In the genomic region with DNA sequence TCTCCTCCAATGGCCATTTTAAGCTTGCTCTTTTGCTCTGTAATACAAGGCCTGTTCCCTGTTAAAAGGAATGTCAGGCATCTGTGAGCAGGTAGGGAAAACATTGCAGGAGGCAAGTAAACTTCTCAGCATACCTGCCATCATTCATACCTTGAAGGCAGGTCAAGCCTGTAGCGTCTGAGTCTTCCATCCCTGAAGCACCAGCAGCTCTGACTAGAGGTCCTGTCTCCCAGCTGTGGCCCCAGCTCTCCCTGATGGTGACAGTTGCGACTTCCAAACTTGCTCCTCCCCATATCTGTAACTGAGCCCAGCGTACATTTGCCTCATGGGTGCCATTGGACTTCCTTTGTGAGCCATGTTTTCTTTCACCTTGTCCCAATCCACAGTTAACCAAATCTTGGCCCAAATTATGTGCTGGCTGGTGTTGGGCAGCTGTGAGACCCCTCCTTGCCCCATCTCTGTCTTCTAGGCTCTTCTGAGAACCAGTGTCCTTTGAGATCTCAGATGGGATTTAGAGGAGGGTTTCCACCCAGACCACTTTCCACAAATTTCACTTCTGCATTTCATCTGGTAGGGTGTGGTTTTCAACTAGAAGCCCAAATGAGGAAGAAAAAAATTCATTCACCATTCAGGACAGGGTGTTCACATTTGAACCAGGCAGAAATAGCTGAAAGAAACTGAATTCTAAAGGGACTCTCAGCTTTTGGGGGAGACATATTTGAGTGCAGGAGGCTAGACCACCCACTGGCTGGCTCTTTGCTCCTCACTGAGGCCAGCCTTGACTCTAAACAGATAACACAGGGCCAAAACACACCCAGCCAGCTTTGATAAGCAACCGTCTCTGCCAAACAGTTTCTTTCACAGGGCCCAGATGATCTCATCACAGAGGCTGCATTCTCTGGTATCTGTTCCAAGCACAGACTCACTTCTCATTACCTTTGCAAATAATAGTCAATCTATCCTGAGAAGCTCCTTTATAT, we compare ENCODE assay signal across 1 cellular context.
TF ChIP-seq lines count a peak whose summit lies in the region.

No MANE protein-coding gene starts in this region.

TF ChIP-seq in K562, 482 proteins besides CTCF, POLR2A, EP300 and RAD21 (continued from another document and continues in another):
- TF ChIP-seq, protein P1, sequence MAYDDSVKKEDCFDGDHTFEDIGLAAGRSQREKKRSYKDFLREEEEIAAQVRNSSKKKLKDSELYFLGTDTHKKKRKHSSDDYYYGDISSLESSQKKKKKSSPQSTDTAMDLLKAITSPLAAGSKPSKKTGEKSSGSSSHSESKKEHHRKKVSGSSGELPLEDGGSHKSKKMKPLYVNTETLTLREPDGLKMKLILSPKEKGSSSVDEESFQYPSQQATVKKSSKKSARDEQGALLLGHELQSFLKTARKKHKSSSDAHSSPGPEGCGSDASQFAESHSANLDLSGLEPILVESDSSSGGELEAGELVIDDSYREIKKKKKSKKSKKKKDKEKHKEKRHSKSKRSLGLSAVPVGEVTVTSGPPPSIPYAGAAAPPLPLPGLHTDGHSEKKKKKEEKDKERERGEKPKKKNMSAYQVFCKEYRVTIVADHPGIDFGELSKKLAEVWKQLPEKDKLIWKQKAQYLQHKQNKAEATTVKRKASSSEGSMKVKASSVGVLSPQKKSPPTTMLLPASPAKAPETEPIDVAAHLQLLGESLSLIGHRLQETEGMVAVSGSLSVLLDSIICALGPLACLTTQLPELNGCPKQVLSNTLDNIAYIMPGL (CRISPR knock-in tag; IDR thresholded peaks at IDR 0.05) = no peak
- TF ChIP-seq TCF7 (IDR thresholded peaks at IDR 0.05; ENCODE audit: borderline replicate concordance) = no peak
- no peak for TF ChIP-seq MECOM (CRISPR knock-in tag; IDR thresholded peaks at IDR 0.05)
- TF ChIP-seq NCOA2 (IDR thresholded peaks at IDR 0.05; ENCODE audit: partially characterized antibody in 2 of 2) = no peak
- peak; percentile 69 for TF ChIP-seq FOSL1 (tag; conservative IDR thresholded peaks at IDR 0.05)
- TF ChIP-seq, protein P2, sequence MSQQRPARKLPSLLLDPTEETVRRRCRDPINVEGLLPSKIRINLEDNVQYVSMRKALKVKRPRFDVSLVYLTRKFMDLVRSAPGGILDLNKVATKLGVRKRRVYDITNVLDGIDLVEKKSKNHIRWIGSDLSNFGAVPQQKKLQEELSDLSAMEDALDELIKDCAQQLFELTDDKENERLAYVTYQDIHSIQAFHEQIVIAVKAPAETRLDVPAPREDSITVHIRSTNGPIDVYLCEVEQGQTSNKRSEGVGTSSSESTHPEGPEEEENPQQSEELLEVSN (IDR thresholded peaks at IDR 0.05; ENCODE audit: borderline replicate concordance in 1 of 2, extremely low read depth in 1 of 2, insufficient read depth in 1 of 2, insufficient read length in 1 of 2, low read depth in 1 of 2, low read length in 1 of 2, poor library complexity in 1 of 2, severe bottlenecking in 1 of 2) = no peak
- no peak for TF ChIP-seq ZNF347 (CRISPR knock-in tag; IDR thresholded peaks at IDR 0.05; ENCODE audit: low read depth)
- no peak for TF ChIP-seq ZNF324 (CRISPR knock-in tag; IDR thresholded peaks at IDR 0.05)
- no peak for TF ChIP-seq ZNF408 (CRISPR knock-in tag; IDR thresholded peaks at IDR 0.05; ENCODE audit: low read depth)
- peak; percentile 61; the same call in 1 of the 2 replicates for TF ChIP-seq MTA1 (IDR thresholded peaks at IDR 0.05; ENCODE audit: borderline replicate concordance)
- TF ChIP-seq KAT7 (CRISPR knock-in tag; IDR thresholded peaks at IDR 0.05; ENCODE audit: borderline replicate concordance) = no peak
- peak; percentile 72; the same call in 1 of the 2 replicates for TF ChIP-seq RNF2 (IDR thresholded peaks at IDR 0.05)
- TF ChIP-seq, protein P3, sequence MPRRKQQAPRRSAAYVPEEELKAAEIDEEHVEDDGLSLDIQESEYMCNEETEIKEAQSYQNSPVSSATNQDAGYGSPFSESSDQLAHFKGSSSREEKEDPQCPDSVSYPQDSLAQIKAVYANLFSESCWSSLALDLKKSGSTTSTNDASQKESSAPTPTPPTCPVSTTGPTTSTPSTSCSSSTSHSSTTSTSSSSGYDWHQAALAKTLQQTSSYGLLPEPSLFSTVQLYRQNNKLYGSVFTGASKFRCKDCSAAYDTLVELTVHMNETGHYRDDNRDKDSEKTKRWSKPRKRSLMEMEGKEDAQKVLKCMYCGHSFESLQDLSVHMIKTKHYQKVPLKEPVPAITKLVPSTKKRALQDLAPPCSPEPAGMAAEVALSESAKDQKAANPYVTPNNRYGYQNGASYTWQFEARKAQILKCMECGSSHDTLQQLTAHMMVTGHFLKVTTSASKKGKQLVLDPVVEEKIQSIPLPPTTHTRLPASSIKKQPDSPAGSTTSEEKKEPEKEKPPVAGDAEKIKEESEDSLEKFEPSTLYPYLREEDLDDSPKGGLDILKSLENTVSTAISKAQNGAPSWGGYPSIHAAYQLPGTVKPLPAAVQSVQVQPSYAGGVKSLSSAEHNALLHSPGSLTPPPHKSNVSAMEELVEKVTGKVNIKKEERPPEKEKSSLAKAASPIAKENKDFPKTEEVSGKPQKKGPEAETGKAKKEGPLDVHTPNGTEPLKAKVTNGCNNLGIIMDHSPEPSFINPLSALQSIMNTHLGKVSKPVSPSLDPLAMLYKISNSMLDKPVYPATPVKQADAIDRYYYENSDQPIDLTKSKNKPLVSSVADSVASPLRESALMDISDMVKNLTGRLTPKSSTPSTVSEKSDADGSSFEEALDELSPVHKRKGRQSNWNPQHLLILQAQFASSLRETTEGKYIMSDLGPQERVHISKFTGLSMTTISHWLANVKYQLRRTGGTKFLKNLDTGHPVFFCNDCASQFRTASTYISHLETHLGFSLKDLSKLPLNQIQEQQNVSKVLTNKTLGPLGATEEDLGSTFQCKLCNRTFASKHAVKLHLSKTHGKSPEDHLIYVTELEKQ (CRISPR knock-in tag; IDR thresholded peaks at IDR 0.05) = no peak
- no peak for TF ChIP-seq ZBTB5 (IDR thresholded peaks at IDR 0.05)
- peak; percentile 8; the same call in 1 of the 2 replicates for TF ChIP-seq SP1 (CRISPR knock-in tag; IDR thresholded peaks at IDR 0.05)
- no peak for TF ChIP-seq PTRF (tag; IDR thresholded peaks at IDR 0.05)
- no peak for TF ChIP-seq CHCHD3 (CRISPR knock-in tag; IDR thresholded peaks at IDR 0.05)
- no peak for TF ChIP-seq CUX1 (CRISPR knock-in tag; IDR thresholded peaks at IDR 0.05)
- no peak for TF ChIP-seq KDM4B (IDR thresholded peaks at IDR 0.05; ENCODE audit: borderline replicate concordance in 2 of 2, low read depth in 1 of 2)
- TF ChIP-seq NUFIP1 (IDR thresholded peaks at IDR 0.05; ENCODE audit: partially characterized antibody) = no peak
- peak; percentile 49; the same call in 1 of the 2 replicates for TF ChIP-seq NFRKB (IDR thresholded peaks at IDR 0.05; ENCODE audit: low read depth)
- TF ChIP-seq, protein P4, sequence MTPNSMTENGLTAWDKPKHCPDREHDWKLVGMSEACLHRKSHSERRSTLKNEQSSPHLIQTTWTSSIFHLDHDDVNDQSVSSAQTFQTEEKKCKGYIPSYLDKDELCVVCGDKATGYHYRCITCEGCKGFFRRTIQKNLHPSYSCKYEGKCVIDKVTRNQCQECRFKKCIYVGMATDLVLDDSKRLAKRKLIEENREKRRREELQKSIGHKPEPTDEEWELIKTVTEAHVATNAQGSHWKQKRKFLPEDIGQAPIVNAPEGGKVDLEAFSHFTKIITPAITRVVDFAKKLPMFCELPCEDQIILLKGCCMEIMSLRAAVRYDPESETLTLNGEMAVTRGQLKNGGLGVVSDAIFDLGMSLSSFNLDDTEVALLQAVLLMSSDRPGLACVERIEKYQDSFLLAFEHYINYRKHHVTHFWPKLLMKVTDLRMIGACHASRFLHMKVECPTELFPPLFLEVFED (CRISPR knock-in tag; conservative IDR thresholded peaks at IDR 0.05) = no peak
- no peak for TF ChIP-seq ZNF584 (CRISPR knock-in tag; IDR thresholded peaks at IDR 0.05; ENCODE audit: low read depth)
- no peak for TF ChIP-seq POLR2G (IDR thresholded peaks at IDR 0.05; ENCODE audit: low read depth, low read length)
- TF ChIP-seq SAFB (IDR thresholded peaks at IDR 0.05; ENCODE audit: borderline replicate concordance, low read depth, low read length) = no peak
- TF ChIP-seq, protein P5, sequence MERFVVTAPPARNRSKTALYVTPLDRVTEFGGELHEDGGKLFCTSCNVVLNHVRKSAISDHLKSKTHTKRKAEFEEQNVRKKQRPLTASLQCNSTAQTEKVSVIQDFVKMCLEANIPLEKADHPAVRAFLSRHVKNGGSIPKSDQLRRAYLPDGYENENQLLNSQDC (CRISPR knock-in tag; IDR thresholded peaks at IDR 0.05) = no peak
- TF ChIP-seq HMG20A (CRISPR knock-in tag; conservative IDR thresholded peaks at IDR 0.05) = no peak
- peak; percentile 83; the same call in 1 of the 2 replicates for TF ChIP-seq TRIM28 (IDR thresholded peaks at IDR 0.05)
- TF ChIP-seq CREB1 (IDR thresholded peaks at IDR 0.05) = no peak
- no peak for TF ChIP-seq CREB1 (CRISPR knock-in tag; IDR thresholded peaks at IDR 0.05)
- no peak for TF ChIP-seq AFF1 (IDR thresholded peaks at IDR 0.05; ENCODE audit: low read depth in 1 of 2, partially characterized antibody in 2 of 2)
- TF ChIP-seq ARNT (IDR thresholded peaks at IDR 0.05) = 0 out of 4 replicates have a peak, but pooled peaks of 1 of the 2 experiments have one; percentile 21
- no peak for TF ChIP-seq ZBTB8A (IDR thresholded peaks at IDR 0.05; ENCODE audit: partially characterized antibody)
- peak; percentile 37; the same call in 1 of the 2 replicates for TF ChIP-seq ZFX (CRISPR knock-in tag; IDR thresholded peaks at IDR 0.05)
- no peak for TF ChIP-seq ZFPM2 (CRISPR knock-in tag; IDR thresholded peaks at IDR 0.05)
- no peak for TF ChIP-seq SMC3 (conservative IDR thresholded peaks at IDR 0.05; ENCODE audit: insufficient read depth, low read depth, low read length)
- no peak for TF ChIP-seq ZZZ3 (IDR thresholded peaks at IDR 0.05)
- TF ChIP-seq BRD9 (IDR thresholded peaks at IDR 0.05; ENCODE audit: low read depth, partially characterized antibody) = no peak
- no peak for TF ChIP-seq ZNF354B (CRISPR knock-in tag; IDR thresholded peaks at IDR 0.05)
